ENCODE assay signal across 9 cellular contexts in genomic region chr2:96205888-96206287, GRCh38. TPM values are rescaled to one million over a fixed set of nuclear protein-coding genes. Genes with fewer than 3 reads are reported as not detected.
A peak's percentile ranks its signal among the peaks of the same experiment; 100 is the strongest.
DNase-seq lines count a peak whose midpoint lies in the region; ATAC-seq and TF ChIP-seq lines count a peak whose summit lies in the region.
"Had no signal": no experiment of that assay in that cellular context is flagged by ENCODE, and none has a peak within 500 bp of the region (broad histone marks: within the 10 kb centered on the region; RNA-seq: fewer than 3 reads in every experiment).

No MANE protein-coding gene starts in this region.

- no peak for TF ChIP-seq POLR2A in heart left ventricle (IDR thresholded peaks at IDR 0.05)
- no peak for TF ChIP-seq POLR2A in transverse colon (IDR thresholded peaks at IDR 0.05)

- H3K4me1 ChIP-seq in heart left ventricle: peaks cover 6 to 79% (median 74%) of the 10 kb centered on the region in 12 donors
- peaks cover 74% of the 10 kb centered on the region for H3K4me1 ChIP-seq in adipocyte (ENCODE audit: control insufficient read depth, insufficient read depth, low read length)
- H3K4me1 ChIP-seq in transverse colon: peaks cover 39 to 76% (median 68%) of the 10 kb centered on the region in 4 donors

- DNase-seq in heart left ventricle (no peak), left cardiac atrium (no peak), adipocyte (ENCODE audit: low read depth) (peak; percentile 69), transverse colon (no peak), NCI-H524 treated with DMSO at 0.1 percent for 48 hours (lab: John Stamatoyannopoulos, UW) (no peak), putamen (ENCODE audit: low spot score) (no peak)
- DNase-seq: Kasumi-1 had no signal

- H3K4me3 ChIP-seq in heart left ventricle (peak overlapping the region in 9 of 12 donors; percentile 9 to 39 (median 20)), adipocyte (ENCODE audit: low read length) (peak overlapping the region; percentile 75), transverse colon (no peak overlapping the region)

- no peaks in the 10 kb centered on the region for H3K27me3 ChIP-seq in heart left ventricle
- H3K27me3 ChIP-seq in adipocyte (replicated peaks; ENCODE audit: control insufficient read depth, insufficient read depth, low read length): no peaks in the 10 kb centered on the region
- no peaks in the 10 kb centered on the region for H3K27me3 ChIP-seq in layer of hippocampus (ENCODE audit: control insufficient read depth, insufficient read depth, low read length)
- no peaks in the 10 kb centered on the region for H3K27me3 ChIP-seq in transverse colon

- no peak for ATAC-seq in heart left ventricle
- no peak for ATAC-seq in left cardiac atrium
- no peak for ATAC-seq in HG02970 (IDR thresholded peaks at IDR 0.05; ENCODE audit: low FRiP score, unreplicated experiment)

- TF ChIP-seq CTCF in heart left ventricle (IDR thresholded peaks at IDR 0.05): no peak
- no peak for TF ChIP-seq CTCF in transverse colon (IDR thresholded peaks at IDR 0.05)

- no peak for TF ChIP-seq EP300 in transverse colon (IDR thresholded peaks at IDR 0.05; ENCODE audit: low read depth)

- H3K36me3 ChIP-seq in heart left ventricle (no peaks in the 10 kb centered on the region), adipocyte (ENCODE audit: control insufficient read depth, insufficient read depth, low read length, severe bottlenecking) (peaks cover 7% of the 10 kb centered on the region), transverse colon (no peaks in the 10 kb centered on the region)

- H3K9ac ChIP-seq in adipocyte (ENCODE audit: low read length): peak overlapping the region; percentile 82

- H3K9me3 ChIP-seq in heart left ventricle (no peaks in the 10 kb centered on the region), adipocyte (ENCODE audit: control insufficient read depth, low read length) (no peaks in the 10 kb centered on the region), transverse colon (no peaks in the 10 kb centered on the region)

- intact Hi-C loops in heart left ventricle (cut with DNase I): loop anchor here in 7 of 10 donors (5.0 to 10.0 kb wide), 4 partner anchors 46 to 329 kb away; partner anchors contain the start of genes ARID5A (in 1 of the 7) and DUSP2 (in 1 of the 7)
- intact Hi-C loops in left cardiac atrium (cut with DNase I): no loop called here
- intact Hi-C loops in transverse colon (cut with DNase I; ENCODE audit: low total_unique reads): no loop called here

- in situ Hi-C loops in transverse colon (cut with MboI; ENCODE audit: low pct_ligation_motif_present in 1 of 4, low pct_unique_long_range_greater_than_20kb in 1 of 4, low sequenced_read_pairs in 3 of 4): loop anchor here in 1 of 4 donors (5.0 kb wide), 1 partner anchor 56 kb away; no protein-coding TSS in a partner anchor

- peak overlapping the region; percentile 8 to 97 (median 62) for H3K27ac ChIP-seq in heart left ventricle
- H3K27ac ChIP-seq in layer of hippocampus (ENCODE audit: low read depth, low read length): peak overlapping the region; percentile 74
- peak overlapping the region; percentile 52 to 66 (median 63) for H3K27ac ChIP-seq in transverse colon

RNA-seq across cellular contexts. Expression of gene STARD7, which starts 2.7 kb away (rescaled TPM):
- 100 to 1,000 TPM; 148 to 526 (median 188) TPM for total RNA-seq in heart left ventricle
- polyA plus RNA-seq in heart left ventricle: 100 to 1,000 TPM in 1 of 2 donors, 10 to 100 TPM in 1; 58.3 to 520 TPM
- total RNA-seq in left cardiac atrium: 100 to 1,000 TPM; 135 to 185 TPM
- 100 to 1,000 TPM in 3 of 4 donors, 10 to 100 TPM in 1; 74.1 to 155 (median 139) TPM for total RNA-seq in transverse colon

RNA-seq across cellular contexts. Expression of gene TMEM127, which starts 59.9 kb away (rescaled TPM):
- total RNA-seq in heart left ventricle (100 to 1,000 TPM in 5 of 9 donors, 10 to 100 TPM in 4; 71.8 to 134 (median 103) TPM), left cardiac atrium (10 to 100 TPM; 64.4 to 86.6 TPM), transverse colon (100 to 1,000 TPM in 1 of 4 donors, 10 to 100 TPM in 3; 18.5 to 131 (median 82.0) TPM)
- 100 to 1,000 TPM in 1 of 2 donors, 10 to 100 TPM in 1; 18.6 to 124 TPM for polyA plus RNA-seq in heart left ventricle

Comparison
In these comparisons a context has a peak if more than half of its experiments do, and no peak if none do; other contexts are left out.
1. intact Hi-C loops: an anchor here in heart left ventricle (5.0 to 10.0 kb wide); none called in left cardiac atrium and transverse colon.
2. H3K4me3 ChIP-seq: peak in heart left ventricle (9 of 12) and adipocyte (single experiment); none in transverse colon (0 of 4).
3. Peak in every context shown above with its lines, with median percentiles within 50 percentile points of each other: H3K27ac ChIP-seq.